Comparison of ENCODE assay signal across 23 cellular contexts in the genomic region with DNA sequence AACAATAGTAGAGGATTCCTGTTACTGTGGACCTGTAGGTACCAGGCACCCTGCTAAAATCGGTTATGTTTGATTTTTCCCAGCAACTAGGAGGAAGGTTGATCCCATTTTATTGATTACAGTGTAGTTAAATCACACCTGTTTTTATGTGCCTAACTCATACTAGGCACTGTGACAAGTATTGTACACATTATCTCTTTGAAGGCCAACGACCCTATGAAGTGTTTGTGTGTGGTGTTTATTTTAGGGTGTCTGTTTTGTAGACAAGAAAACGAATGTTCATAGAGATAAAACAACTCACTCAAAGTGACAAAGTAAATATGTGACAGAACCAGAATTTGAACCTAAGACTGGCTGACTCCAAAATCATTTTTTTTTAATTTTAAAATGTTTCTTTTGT.
"Had no signal": no experiment of that assay in that cellular context is flagged by ENCODE, and none has a peak within 500 bp of the region (broad histone marks: within the 10 kb centered on the region; RNA-seq: fewer than 3 reads in every experiment).

No MANE protein-coding gene starts in this region.

- H3K4me3 ChIP-seq: colonic mucosa, gastrocnemius medialis, mucosa of descending colon, pancreas, testis, tibial artery had no signal

- FAIRE-seq: keratinocyte, pancreas had no signal

- H3K27me3 ChIP-seq: colonic mucosa, gastrocnemius medialis, neutrophil, pancreas, testis, tibial artery had no signal

- ATAC-seq: esophagus mucosa; gastrocnemius medialis; mucosa of descending colon; natural killer cell treated with Interleukin-12 subunit alpha and Interleukin-12 subunit beta and Interleukin-15 and Interleukin-18, amount 100 ng/mL, for 72 hours; pancreas; sciatic nerve; stimulated activated memory B cell treated with anti-CD40 and anti-IgM and Interleukin-4, amounts not matched to agents 10 μg/mL and 1 μg/mL and 100 μg/mL, for 72 hours; stimulated activated naive CD8-positive, alpha-beta T cell treated with anti-CD3 and anti-CD28 coated beads, Interleukin-15, Interleukin-2, amounts not matched to agents 100 U/mL and 50 U/mL, for 24 hours had no signal

- H3K27ac ChIP-seq: colonic mucosa, epithelial cell of prostate, gastrocnemius medialis, neutrophil, pancreas, testis, tibial artery had no signal

- DNase-seq: colonic mucosa; effector CD8-positive, alpha-beta T cell; endodermal cell; foreskin fibroblast; gastrocnemius medialis; head of caudate nucleus; mesenchymal stem cell; mucosa of descending colon; naive B cell; pancreas; stimulated activated CD4-positive, alpha-beta T cell treated with anti-CD3 and anti-CD28 coated beads, Interleukin-2, amount 100 ng/mL, for 24 hours; stimulated activated CD4-positive, alpha-beta T cell treated with anti-CD3 and anti-CD28 coated beads, Interleukin-4, amount 100 ng/mL, for 24 hours; stimulated activated naive CD8-positive, alpha-beta T cell treated with anti-CD3 and anti-CD28 coated beads, Interleukin-15, Interleukin-2, amounts not matched to agents 100 U/mL and 50 U/mL, for 24 hours; substantia nigra; testis; tibial artery had no signal

- H3K4me1 ChIP-seq: colonic mucosa, gastrocnemius medialis, pancreas, testis, tibial artery had no signal

- H3K9me3 ChIP-seq: colonic mucosa, gastrocnemius medialis, mucosa of descending colon, neutrophil, pancreas, testis, tibial artery had no signal

- H3K36me3 ChIP-seq: colonic mucosa, gastrocnemius medialis, neutrophil, pancreas had no signal
